Comparison of ENCODE assay signal across 12 cellular contexts in the genomic region with DNA sequence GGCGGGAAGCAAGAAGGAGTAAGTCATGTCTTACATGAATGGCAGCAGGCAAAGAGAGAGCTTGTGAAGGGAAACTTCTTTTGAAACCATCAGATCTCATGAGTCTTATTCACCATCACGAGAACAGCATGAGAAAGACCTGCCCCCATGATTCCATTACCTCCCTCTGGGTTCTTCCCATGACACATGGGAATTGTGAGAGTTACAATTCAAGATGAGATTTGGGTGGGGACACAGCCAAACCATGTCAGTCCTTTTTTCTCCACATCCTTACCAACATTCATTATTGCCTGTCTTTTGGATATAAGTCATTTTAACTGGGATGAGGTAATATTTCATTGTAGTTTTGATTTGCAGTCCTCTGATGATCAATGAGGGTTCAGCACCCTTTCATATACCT.
"Had no signal": no experiment of that assay in that cellular context is flagged by ENCODE, and none has a peak within 500 bp of the region (broad histone marks: within the 10 kb centered on the region; RNA-seq: fewer than 3 reads in every experiment).

No MANE protein-coding gene starts in this region.

- H3K4me3 ChIP-seq: colonic mucosa, lower lobe of right lung had no signal

- H3K27me3 ChIP-seq: colonic mucosa had no signal

- ATAC-seq: activated CD8-positive, alpha-beta memory T cell treated with anti-CD3 and anti-CD28 coated beads, Interleukin-2, amount 10 ng/mL, durations not matched to agents 7 days and 5 days; lower lobe of right lung had no signal

- DNase-seq: activated B cell treated with CpG ODN at 0.5 μM for 24 hours; activated CD4-positive, alpha-beta memory T cell treated with anti-CD3 and anti-CD28 coated beads for 36 hours; activated CD4-positive, alpha-beta T cell treated with anti-CD3 and anti-CD28 coated beads for 4 hours; activated CD8-positive, alpha-beta memory T cell treated with anti-CD3 and anti-CD28 coated beads, Interleukin-2, amount 10 ng/mL, durations not matched to agents 7 days and 5 days; central memory CD4-positive, alpha-beta T cell; colonic mucosa; lower lobe of right lung; midbrain; stimulated activated CD4-positive, alpha-beta T cell treated with anti-CD3 and anti-CD28 coated beads, Interleukin-12 subunit alpha, Interleukin-12 subunit beta, amount 100 ng/mL, for 4 hours; stimulated activated CD4-positive, alpha-beta T cell treated with anti-CD3 and anti-CD28 coated beads, Interleukin-1b, Interleukin-23, amount 100 ng/mL, for 48 hours; stimulated activated CD8-positive, alpha-beta memory T cell treated with anti-CD3 and anti-CD28 coated beads, Interleukin-4, amount 100 ng/mL, for 48 hours; stimulated activated naive CD4-positive, alpha-beta T cell had no signal

- H3K27ac ChIP-seq: colonic mucosa, lower lobe of right lung had no signal

- H3K4me1 ChIP-seq: colonic mucosa, lower lobe of right lung had no signal

- H3K36me3 ChIP-seq: colonic mucosa, lower lobe of right lung had no signal

- H3K9me3 ChIP-seq: colonic mucosa had no signal
